35 cellular contexts compared by ENCODE assay signal in the genomic region with DNA sequence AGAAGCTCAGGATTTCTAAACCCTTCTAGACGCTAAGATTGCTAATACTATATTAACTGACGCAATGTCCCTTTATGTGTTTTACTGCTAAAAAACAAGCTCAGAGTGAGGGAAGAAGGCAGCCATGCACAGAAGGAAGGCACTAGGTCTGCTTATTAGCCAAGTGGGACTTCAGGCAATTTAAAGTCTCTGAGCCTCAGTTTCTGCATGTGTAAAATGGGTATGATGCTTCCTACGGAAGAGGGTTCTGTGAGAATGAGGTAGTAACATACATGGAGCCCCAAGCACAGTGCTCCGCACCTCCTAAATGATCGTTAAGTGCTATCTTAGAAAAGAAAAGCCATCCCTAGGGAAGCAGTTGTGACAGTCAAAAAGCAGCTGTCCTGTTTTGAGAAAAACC. TPM values are rescaled to one million over a fixed set of nuclear protein-coding genes. Genes with fewer than 3 reads are reported as not detected.
"Had no signal": no experiment of that assay in that cellular context is flagged by ENCODE, and none has a peak within 500 bp of the region (broad histone marks: within the 10 kb centered on the region; RNA-seq: fewer than 3 reads in every experiment).

No MANE protein-coding gene starts in this region.

- ATAC-seq: activated CD4-positive, alpha-beta T cell treated with anti-CD3 and anti-CD28 coated beads for 36 hours; activated CD8-positive, alpha-beta memory T cell treated with anti-CD3 and anti-CD28 coated beads, Interleukin-2, amount 10 ng/mL, durations not matched to agents 7 days and 5 days; activated CD8-positive, alpha-beta T cell treated with anti-CD3 and anti-CD28 coated beads, Interleukin-2, amount 10 ng/mL, durations not matched to agents 7 days and 5 days; activated naive CD8-positive, alpha-beta T cell treated with anti-CD3 and anti-CD28 coated beads, Interleukin-2, amount 50 U/mL, for 24 hours; body of pancreas; effector memory CD8-positive, alpha-beta T cell; foreskin keratinocyte; gastrocnemius medialis; heart left ventricle had no signal

- H3K27me3 ChIP-seq: adrenal gland, body of pancreas, esophagus muscularis mucosa, heart left ventricle had no signal

- H3K9me3 ChIP-seq: adrenal gland, body of pancreas, esophagus muscularis mucosa, gastrocnemius medialis, heart left ventricle had no signal

- H3K4me1 ChIP-seq: foreskin keratinocyte had no signal

- H3K36me3 ChIP-seq: adrenal gland, gastrocnemius medialis had no signal

- DNase-seq: activated CD4-positive, alpha-beta memory T cell treated with anti-CD3 and anti-CD28 coated beads for 36 hours; activated CD4-positive, alpha-beta T cell treated with anti-CD3 and anti-CD28 coated beads for 36 hours; activated CD4-positive, alpha-beta T cell treated with anti-CD3 and anti-CD28 coated beads, Interleukin-2, amount 10 ng/mL, durations not matched to agents 24 days and 14 days; activated CD4-positive, CD25-positive, alpha-beta regulatory T cell; activated CD4-positive, CD25-positive, alpha-beta regulatory T cell treated with anti-CD3 and anti-CD28 coated beads, Interleukin-2, amount 50 U/mL, for 72 hours; activated CD8-positive, alpha-beta memory T cell treated with anti-CD3 and anti-CD28 coated beads, Interleukin-2, amount 10 ng/mL, durations not matched to agents 7 days and 5 days; activated CD8-positive, alpha-beta memory T cell treated with anti-CD3 and anti-CD28 coated beads, Interleukin-2, amount 50 U/mL, for 4 hours; activated CD8-positive, alpha-beta T cell treated with anti-CD3 and anti-CD28 coated beads, Interleukin-2, amount 10 ng/mL, durations not matched to agents 7 days and 5 days; activated effector memory CD4-positive, alpha-beta T cell treated with anti-CD3 and anti-CD28 coated beads, Interleukin-2, amount 50 U/mL, for 16 hours; activated naive CD4-positive, alpha-beta T cell treated with anti-CD3 and anti-CD28 coated beads for 36 hours; activated naive CD8-positive, alpha-beta T cell treated with anti-CD3 and anti-CD28 coated beads for 36 hours; activated naive CD8-positive, alpha-beta T cell treated with anti-CD3 and anti-CD28 coated beads, Interleukin-2, amount 50 U/mL, for 24 hours; activated T-cell treated with anti-CD3 and anti-CD28 coated beads, Interleukin-2, amount 50 U/mL, for 1 hour; activated T-cell treated with anti-CD3 and anti-CD28 coated beads, Interleukin-2, amount 50 U/mL, for 48 hours; amygdala; aorta; body of pancreas; caudate nucleus; cortex of kidney; dermis blood vessel endothelial cell; effector CD4-positive, alpha-beta T cell; effector memory CD8-positive, alpha-beta T cell; erythroblast; foreskin keratinocyte; gastrocnemius medialis; glutamatergic neuron; heart left ventricle; T-helper 2 cell had no signal

- H3K27ac ChIP-seq: adrenal gland, body of pancreas, esophagus muscularis mucosa, foreskin keratinocyte, gastrocnemius medialis, heart left ventricle had no signal

- FAIRE-seq: colon had no signal

- H3K4me3 ChIP-seq: adrenal gland, body of pancreas, esophagus muscularis mucosa, gastrocnemius medialis, heart left ventricle had no signal

RNA-seq across cellular contexts. Expression of a gene that starts 36.7 kb away (rescaled TPM):
- total RNA-seq: activated CD4-positive, alpha-beta memory T cell treated with anti-CD3 and anti-CD28 coated beads for 36 hours; activated CD4-positive, alpha-beta T cell treated with anti-CD3 and anti-CD28 coated beads for 36 hours; activated CD4-positive, alpha-beta T cell treated with anti-CD3 and anti-CD28 coated beads, Interleukin-2, amount 10 ng/mL, durations not matched to agents 24 days and 14 days; activated CD8-positive, alpha-beta memory T cell treated with anti-CD3 and anti-CD28 coated beads for 36 hours; activated CD8-positive, alpha-beta memory T cell treated with anti-CD3 and anti-CD28 coated beads, Interleukin-2, amount 10 ng/mL, durations not matched to agents 7 days and 5 days; activated CD8-positive, alpha-beta T cell treated with anti-CD3 and anti-CD28 coated beads, Interleukin-2, amount 10 ng/mL, durations not matched to agents 7 days and 5 days; activated naive CD4-positive, alpha-beta T cell treated with anti-CD3 and anti-CD28 coated beads for 36 hours; activated naive CD8-positive, alpha-beta T cell treated with anti-CD3 and anti-CD28 coated beads for 36 hours; activated T-helper 1 cell treated with anti-CD3 and anti-CD28 coated beads, Interleukin-12 subunit alpha, Interleukin-12 subunit beta, Interleukin-2, Interleukin-4 antibody, amounts not matched to agents 30 ng/mL and 10 ng/mL and 1 ng/mL, durations not matched to agents 14 hours and 24 hours and 36 hours; activated T-helper 2 cell treated with anti-CD3 and anti-CD28 coated beads, Interferon-gamma antibody, Interleukin-2, Interleukin-4, amounts not matched to agents 10 μg/mL and 5 μg/mL and 100 μg/mL, durations not matched to agents 14 hours and 24 hours and 36 hours; chondrocyte; dermis blood vessel endothelial cell; esophagus muscularis mucosa; foreskin keratinocyte; gastrocnemius medialis had no signal
- polyA plus RNA-seq: foreskin keratinocyte had no signal
